Comparison of ENCODE assay signal across 8 cellular contexts in the genomic region with DNA sequence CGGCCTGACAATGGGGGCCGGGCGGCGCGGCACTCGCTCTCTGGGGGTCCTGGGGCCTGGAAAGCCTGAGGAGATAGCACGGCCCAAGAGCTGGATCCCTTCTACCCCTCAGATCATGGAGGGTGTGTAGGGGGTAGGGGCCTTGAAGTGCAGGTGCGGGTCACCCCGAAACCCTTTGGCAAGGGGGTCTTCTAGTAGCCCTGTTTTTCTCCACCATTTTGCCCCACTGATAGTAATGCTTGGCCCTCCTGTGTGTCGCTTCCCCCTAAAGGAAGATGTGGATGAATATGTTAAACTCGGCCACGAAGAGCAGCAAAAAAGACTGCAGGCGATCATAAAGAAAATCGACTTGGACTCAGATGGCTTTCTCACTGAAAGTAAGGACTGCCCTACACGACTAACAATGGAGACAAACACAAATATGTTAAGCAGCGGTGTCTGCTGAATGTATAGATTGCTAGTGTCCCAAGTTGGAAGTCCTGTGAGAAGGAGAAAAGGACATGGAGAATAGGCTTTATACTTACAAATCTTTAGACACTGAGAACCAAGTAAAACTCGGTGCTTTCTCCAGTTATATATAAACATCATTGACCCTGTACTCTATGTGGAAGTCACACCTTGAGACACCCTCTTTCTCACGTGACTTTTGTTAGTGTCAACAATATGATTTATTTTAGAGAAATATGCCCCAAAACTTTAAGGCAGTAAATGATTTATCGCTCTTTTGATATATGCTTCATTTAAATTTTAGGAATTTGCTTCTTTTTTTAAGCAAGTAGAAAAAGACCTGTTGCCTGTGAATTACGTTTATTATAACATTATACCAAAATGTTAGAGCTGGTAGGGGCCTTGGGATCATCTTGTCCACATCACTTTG. TPM values are rescaled to one million over a fixed set of nuclear protein-coding genes. Genes with fewer than 3 reads are reported as not detected.
A peak's percentile ranks its signal among the peaks of the same experiment; 100 is the strongest.
DNase-seq lines count a peak whose midpoint lies in the region; ATAC-seq and TF ChIP-seq lines count a peak whose summit lies in the region.

No MANE protein-coding gene starts in this region.

- peak overlapping the region; percentile 80 for H3K4me3 ChIP-seq in Loucy (ENCODE audit: low read length, poor library complexity, severe bottlenecking)
- H3K4me3 ChIP-seq in brain microvascular endothelial cell (ENCODE audit: low read depth, low read length) = peak overlapping the region; percentile 78
- H3K4me3 ChIP-seq in lung = peak overlapping the region; percentile 76
- peak overlapping the region; percentile 75 for H3K4me3 ChIP-seq in upper lobe of right lung

- H3K9ac ChIP-seq in Loucy (ENCODE audit: low read depth, low read length, poor library complexity, severe bottlenecking) = peak overlapping the region; percentile 93

- H3K9me3 ChIP-seq in Loucy (ENCODE audit: insufficient read depth, low read depth, low read length) (no peaks in the 10 kb centered on the region), lung (ENCODE audit: control insufficient read depth in 2 of 2, insufficient read depth in 1 of 2, low read length in 1 of 2) (no peaks in the 10 kb centered on the region), upper lobe of right lung (no peaks in the 10 kb centered on the region)

- intact Hi-C loops in upper lobe of right lung (cut with DNase I) (no loop called here), posterior vena cava (cut with DNase I) (no loop called here)

- H3K79me2 ChIP-seq in Loucy (ENCODE audit: insufficient read depth, low read length) = peaks cover 32% of the 10 kb centered on the region

- H3K4me1 ChIP-seq in Loucy (ENCODE audit: insufficient read depth, low read length, poor library complexity, severe bottlenecking) (peaks cover 47% of the 10 kb centered on the region), lung (ENCODE audit: control insufficient read depth in 2 of 2, insufficient read depth in 2 of 2, low read length in 2 of 2) (peaks cover 0 to 2% of the 10 kb centered on the region in 2 donors), upper lobe of right lung (peaks cover 6% of the 10 kb centered on the region)

- no peaks in the 10 kb centered on the region for H3K27me3 ChIP-seq in Loucy (ENCODE audit: insufficient read depth, low read length, poor library complexity, severe bottlenecking)
- no peaks in the 10 kb centered on the region for H3K27me3 ChIP-seq in brain microvascular endothelial cell (replicated peaks)
- no peaks in the 10 kb centered on the region for H3K27me3 ChIP-seq in lung (ENCODE audit: control insufficient read depth, insufficient read depth)
- no peaks in the 10 kb centered on the region for H3K27me3 ChIP-seq in upper lobe of right lung

- H4K20me1 ChIP-seq in Loucy (ENCODE audit: insufficient read depth, low read length, poor library complexity, severe bottlenecking) = peaks cover 24% of the 10 kb centered on the region

- 16 to 18% methylated on average over 18 to 20 of the region's 20 CpGs for WGBS in lung, 2 donors

- TF ChIP-seq CTCF in Loucy (conservative IDR thresholded peaks at IDR 0.05; ENCODE audit: low read length) (no peak), brain microvascular endothelial cell (IDR thresholded peaks at IDR 0.05; ENCODE audit: low read depth, low read length, missing control alignments) (no peak), lung (IDR thresholded peaks at IDR 0.05; ENCODE audit: control extremely low read depth, extremely low read depth) (no peak), upper lobe of right lung (IDR thresholded peaks at IDR 0.05) (no peak)

- H3K27ac ChIP-seq in brain microvascular endothelial cell = peak overlapping the region; percentile 40
- peak overlapping the region; percentile 72 to 93 for H3K27ac ChIP-seq in lung (ENCODE audit: low read depth in 1 of 2, low read length in 1 of 2)
- H3K27ac ChIP-seq in upper lobe of right lung = peak overlapping the region; percentile 73

- H2AFZ ChIP-seq in Loucy (ENCODE audit: low read length) = peak overlapping the region; percentile 78; the same call in 1 of the 2 replicates

- H3K9me2 ChIP-seq in Loucy (replicated peaks; ENCODE audit: low read depth, low read length) = no peaks in the 10 kb centered on the region

- in situ Hi-C loops in brain microvascular endothelial cell (cut with HindIII; ENCODE audit: low pct_ligation_motif_present, low sequenced_read_pairs) = no loop called here

- peak overlapping the region; percentile 78 for H3K4me2 ChIP-seq in Loucy (ENCODE audit: low read depth, low read length, poor library complexity, severe bottlenecking)

- no peaks in the 10 kb centered on the region for H3F3A ChIP-seq in Loucy (ENCODE audit: low read depth)

- peak; percentile 23 for DNase-seq in NCI-H2227 (lab: John Stamatoyannopoulos, UW; ENCODE audit: unreplicated experiment)
- DNase-seq in NCI-H2227 treated with DMSO at 0.1 percent for 48 hours (lab: John Stamatoyannopoulos, UW) = no peak
- DNase-seq in brain microvascular endothelial cell = no peak
- no peak for DNase-seq in lung (ENCODE audit: low spot score)
- no peak for DNase-seq in upper lobe of right lung
- DNase-seq in NCI-H1694 (lab: John Stamatoyannopoulos, UW) = no peak
- DNase-seq in posterior vena cava (ENCODE audit: low spot score) = no peak

- no peaks in the 10 kb centered on the region for H3K36me3 ChIP-seq in Loucy (ENCODE audit: insufficient read depth, low read length)
- H3K36me3 ChIP-seq in brain microvascular endothelial cell (replicated peaks) = peaks cover 3% of the 10 kb centered on the region
- H3K36me3 ChIP-seq in lung (ENCODE audit: control insufficient read depth in 2 of 2, insufficient read depth in 2 of 2, low read length in 2 of 2) = peaks cover 5 to 18% of the 10 kb centered on the region in 2 donors
- H3K36me3 ChIP-seq in upper lobe of right lung = peaks cover 24% of the 10 kb centered on the region

- ATAC-seq in lung (ENCODE audit: insufficient read depth, low FRiP score) (peak; percentile 3), upper lobe of right lung (no peak)

RNA-seq across cellular contexts. Expression of gene RCN2, which starts 0.8 kb away (rescaled TPM):
- 10 to 100 TPM; 34.9 to 66.1 TPM for total RNA-seq in lung
- polyA plus RNA-seq in lung = 10 to 100 TPM; 28.7 to 33.4 TPM
- 39.4 TPM for total RNA-seq in upper lobe of right lung
- total RNA-seq in posterior vena cava = 10 to 100 TPM; 37.4 to 40.7 TPM

RNA-seq across cellular contexts. Expression of gene SCAPER, which starts 27.2 kb away (rescaled TPM):
- total RNA-seq in lung (10 to 100 TPM; 32.0 to 40.2 TPM), upper lobe of right lung (44.3 TPM), posterior vena cava (10 to 100 TPM; 27.9 to 32.1 TPM)
- 1 to 10 TPM; 3.9 to 7.1 TPM for polyA plus RNA-seq in lung
